1 cellular context compared by ENCODE assay signal in the genomic region with DNA sequence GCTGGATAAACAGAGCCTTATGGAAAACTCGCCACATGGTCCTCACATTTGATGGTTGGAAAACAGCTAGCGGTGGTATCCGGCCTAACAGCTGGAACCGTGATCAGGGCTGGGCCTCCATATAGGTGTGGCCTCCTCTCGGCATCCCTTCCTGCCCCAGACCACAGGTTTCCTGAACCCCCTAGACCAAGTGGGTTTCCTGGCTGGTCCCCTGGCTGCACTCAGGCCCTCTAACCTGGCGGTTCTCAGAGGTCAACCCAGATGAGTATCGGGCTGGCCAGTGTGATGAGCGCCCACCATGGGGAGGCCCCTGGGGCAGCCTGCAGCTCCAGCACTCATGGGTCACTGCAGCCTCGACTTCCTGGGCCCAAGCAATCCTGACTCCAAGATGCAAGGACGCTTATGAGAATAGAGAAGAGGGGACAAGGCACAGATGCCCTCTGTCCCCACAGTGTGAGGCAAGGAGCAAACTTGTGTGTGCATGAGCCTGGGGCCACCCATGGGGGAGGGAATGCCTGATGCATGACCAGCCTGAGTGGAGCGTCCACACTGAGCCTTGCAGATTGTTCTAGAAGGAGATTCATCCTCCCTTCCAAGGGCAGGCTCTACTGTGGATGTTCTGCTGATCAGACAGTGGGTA.
TF ChIP-seq lines count a peak whose summit lies in the region.

No MANE protein-coding gene starts in this region.

TF ChIP-seq in GM23338, 12 proteins besides CTCF, POLR2A, EP300 and RAD21 (continued from another document):
- TF ChIP-seq ZNF462 (CRISPR knock-in tag; IDR thresholded peaks at IDR 0.05), result no peak
- TF ChIP-seq ZNF331 (CRISPR knock-in tag; IDR thresholded peaks at IDR 0.05; ENCODE audit: low read depth), result no peak
- no peak for TF ChIP-seq NANOG (IDR thresholded peaks at IDR 0.05; ENCODE audit: borderline replicate concordance)
- TF ChIP-seq, protein P1, sequence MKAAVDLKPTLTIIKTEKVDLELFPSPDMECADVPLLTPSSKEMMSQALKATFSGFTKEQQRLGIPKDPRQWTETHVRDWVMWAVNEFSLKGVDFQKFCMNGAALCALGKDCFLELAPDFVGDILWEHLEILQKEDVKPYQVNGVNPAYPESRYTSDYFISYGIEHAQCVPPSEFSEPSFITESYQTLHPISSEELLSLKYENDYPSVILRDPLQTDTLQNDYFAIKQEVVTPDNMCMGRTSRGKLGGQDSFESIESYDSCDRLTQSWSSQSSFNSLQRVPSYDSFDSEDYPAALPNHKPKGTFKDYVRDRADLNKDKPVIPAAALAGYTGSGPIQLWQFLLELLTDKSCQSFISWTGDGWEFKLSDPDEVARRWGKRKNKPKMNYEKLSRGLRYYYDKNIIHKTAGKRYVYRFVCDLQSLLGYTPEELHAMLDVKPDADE (IDR thresholded peaks at IDR 0.05), result no peak
- TF ChIP-seq, protein P2, sequence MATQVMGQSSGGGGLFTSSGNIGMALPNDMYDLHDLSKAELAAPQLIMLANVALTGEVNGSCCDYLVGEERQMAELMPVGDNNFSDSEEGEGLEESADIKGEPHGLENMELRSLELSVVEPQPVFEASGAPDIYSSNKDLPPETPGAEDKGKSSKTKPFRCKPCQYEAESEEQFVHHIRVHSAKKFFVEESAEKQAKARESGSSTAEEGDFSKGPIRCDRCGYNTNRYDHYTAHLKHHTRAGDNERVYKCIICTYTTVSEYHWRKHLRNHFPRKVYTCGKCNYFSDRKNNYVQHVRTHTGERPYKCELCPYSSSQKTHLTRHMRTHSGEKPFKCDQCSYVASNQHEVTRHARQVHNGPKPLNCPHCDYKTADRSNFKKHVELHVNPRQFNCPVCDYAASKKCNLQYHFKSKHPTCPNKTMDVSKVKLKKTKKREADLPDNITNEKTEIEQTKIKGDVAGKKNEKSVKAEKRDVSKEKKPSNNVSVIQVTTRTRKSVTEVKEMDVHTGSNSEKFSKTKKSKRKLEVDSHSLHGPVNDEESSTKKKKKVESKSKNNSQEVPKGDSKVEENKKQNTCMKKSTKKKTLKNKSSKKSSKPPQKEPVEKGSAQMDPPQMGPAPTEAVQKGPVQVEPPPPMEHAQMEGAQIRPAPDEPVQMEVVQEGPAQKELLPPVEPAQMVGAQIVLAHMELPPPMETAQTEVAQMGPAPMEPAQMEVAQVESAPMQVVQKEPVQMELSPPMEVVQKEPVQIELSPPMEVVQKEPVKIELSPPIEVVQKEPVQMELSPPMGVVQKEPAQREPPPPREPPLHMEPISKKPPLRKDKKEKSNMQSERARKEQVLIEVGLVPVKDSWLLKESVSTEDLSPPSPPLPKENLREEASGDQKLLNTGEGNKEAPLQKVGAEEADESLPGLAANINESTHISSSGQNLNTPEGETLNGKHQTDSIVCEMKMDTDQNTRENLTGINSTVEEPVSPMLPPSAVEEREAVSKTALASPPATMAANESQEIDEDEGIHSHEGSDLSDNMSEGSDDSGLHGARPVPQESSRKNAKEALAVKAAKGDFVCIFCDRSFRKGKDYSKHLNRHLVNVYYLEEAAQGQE (IDR thresholded peaks at IDR 0.05; ENCODE audit: unreplicated experiment), result no peak
- no peak for TF ChIP-seq CREB1 (CRISPR knock-in tag; IDR thresholded peaks at IDR 0.05; ENCODE audit: low read depth)
- no peak for TF ChIP-seq EZH2 (IDR thresholded peaks at IDR 0.05; ENCODE audit: low read depth, unreplicated experiment)
